In genomic region chr4:473575-474457, GRCh38 we compare ENCODE assay signal across 8 cellular contexts. TPM values are rescaled to one million over a fixed set of nuclear protein-coding genes. Genes with fewer than 3 reads are reported as not detected.
DNase-seq lines count a peak whose midpoint lies in the region; TF ChIP-seq lines count a peak whose summit lies in the region.

No MANE protein-coding gene starts in this region.

- WGBS in H9 (ENCODE audit: extremely low coverage, insufficient read length, low lambda C conversion rate): no CpG with 5 or more reads among the region's 55 CpGs

- TF ChIP-seq CTCF in H9 (conservative IDR thresholded peaks at IDR 0.05): no peak

- no peak overlapping the region for H4K8ac ChIP-seq in H9 (replicated peaks; ENCODE audit: insufficient read length, low read depth, low read length)

- DNase-seq in H9 (peak; percentile 97), M059J (ENCODE audit: low read depth) (peak; percentile 95), SK-MEL-5 (ENCODE audit: low read depth, low spot score) (peak; percentile 99), globus pallidus (ENCODE audit: low spot score) (peak; percentile 98), non-pigmented ciliary epithelial cell (ENCODE audit: low read depth) (peak; percentile 99), superior temporal gyrus (ENCODE audit: extremely low spot score) (peak; percentile 100)
- peak; percentile 96 for DNase-seq in activated naive CD4-positive, alpha-beta T cell treated with anti-CD3 and anti-CD28 coated beads, Interleukin-2, amount 10 ng/mL, durations not matched to agents 7 days and 5 days

- H3K79me2 ChIP-seq in H9 (ENCODE audit: insufficient read depth, low read length): peaks cover 18% of the 10 kb centered on the region; the same call in 1 of the 2 replicates

- H3T11ph ChIP-seq in H9 (ENCODE audit: low read length): no peak overlapping the region

- H4K5ac ChIP-seq in H9 (ENCODE audit: insufficient read length, low read depth, low read length): peak overlapping the region; percentile 99

- CTCF ChIA-PET in activated naive CD4-positive, alpha-beta T cell treated with anti-CD3 and anti-CD28 coated beads, Interleukin-2, amount 10 ng/mL, durations not matched to agents 7 days and 5 days (lab: Charles Lee): no interaction called here

- H3K23ac ChIP-seq in H9 (ENCODE audit: insufficient read length, low read depth, low read length): no peak overlapping the region

- H4K91ac ChIP-seq in H9 (ENCODE audit: insufficient read length, low read depth, low read length): no peak overlapping the region

- peaks cover 17 to 46% of the 10 kb centered on the region in 2 experiments for H3K9me3 Mint-ChIP-seq in H9
- H3K9me3 Mint-ChIP-seq in activated naive CD4-positive, alpha-beta T cell treated with anti-CD3 and anti-CD28 coated beads, Interleukin-2, amount 10 ng/mL, durations not matched to agents 7 days and 5 days: peaks cover 50% of the 10 kb centered on the region

- in situ Hi-C loops in SK-MEL-5 (cut with HindIII; ENCODE audit: low pct_unique_long_range_greater_than_20kb, low sequenced_read_pairs): no loop called here

- peak overlapping the region; percentile 99 for H3K14ac ChIP-seq in H9 (ENCODE audit: insufficient read depth, low read length)

- H2BK12ac ChIP-seq in H9 (ENCODE audit: insufficient read length, low read depth, low read length): no peak overlapping the region

- peaks cover 43 to 48% (median 44%) of the 10 kb centered on the region in 3 experiments for H3K36me3 Mint-ChIP-seq in H9 (ENCODE audit: insufficient read depth in 1 of 3, low read depth in 3 of 3)
- peaks cover 65% of the 10 kb centered on the region for H3K36me3 Mint-ChIP-seq in activated naive CD4-positive, alpha-beta T cell treated with anti-CD3 and anti-CD28 coated beads, Interleukin-2, amount 10 ng/mL, durations not matched to agents 7 days and 5 days

- H3K27me3 ChIP-seq in H9 (ENCODE audit: insufficient read depth, low read length): no peaks in the 10 kb centered on the region

- H3K27ac ChIP-seq in H9 (ENCODE audit: insufficient read length, low read depth, low read length): peak overlapping the region; percentile 67

- no peak overlapping the region; the same call in 1 of the 2 replicates for H3K4ac ChIP-seq in H9 (ENCODE audit: low read depth, low read length)

- H3K36me3 ChIP-seq in ES-I3 (ENCODE audit: insufficient read depth, low read length): peaks cover 13% of the 10 kb centered on the region; the same call in 1 of the 2 replicates

- peaks cover 12 to 15% of the 10 kb centered on the region in 2 experiments for H3K4me1 Mint-ChIP-seq in H9
- peaks cover 35% of the 10 kb centered on the region for H3K4me1 Mint-ChIP-seq in activated naive CD4-positive, alpha-beta T cell treated with anti-CD3 and anti-CD28 coated beads, Interleukin-2, amount 10 ng/mL, durations not matched to agents 7 days and 5 days

- peaks cover 6% of the 10 kb centered on the region for H3K23me2 ChIP-seq in H9 (ENCODE audit: insufficient read length, low read depth, low read length, poor library complexity, severe bottlenecking)

- H3K27me3 Mint-ChIP-seq in H9 (ENCODE audit: low read depth): no peaks in the 10 kb centered on the region
- no peaks in the 10 kb centered on the region for H3K27me3 Mint-ChIP-seq in activated naive CD4-positive, alpha-beta T cell treated with anti-CD3 and anti-CD28 coated beads, Interleukin-2, amount 10 ng/mL, durations not matched to agents 7 days and 5 days

- H2BK20ac ChIP-seq in H9 (ENCODE audit: low read depth, low read length, poor library complexity, severe bottlenecking): no peak overlapping the region

- no peak overlapping the region for H2BK120ac ChIP-seq in H9 (ENCODE audit: low read depth, low read length, poor library complexity, severe bottlenecking)

- H4K20me1 ChIP-seq in H9 (ENCODE audit: control insufficient read depth, insufficient read depth, insufficient read length): no peaks in the 10 kb centered on the region

- H3K4me3 Mint-ChIP-seq in H9: peak overlapping the region; percentile 93 to 99
- H3K4me3 Mint-ChIP-seq in activated naive CD4-positive, alpha-beta T cell treated with anti-CD3 and anti-CD28 coated beads, Interleukin-2, amount 10 ng/mL, durations not matched to agents 7 days and 5 days: peak overlapping the region; percentile 99

- H2BK15ac ChIP-seq in H9 (ENCODE audit: low read depth, low read length): no peak overlapping the region

- H3K9ac ChIP-seq in ES-I3 (ENCODE audit: low read depth, low read length) (peak overlapping the region; percentile 75), H9 (ENCODE audit: extremely low read depth, insufficient read length, low read length) (peak overlapping the region; percentile 100)

- peak overlapping the region; percentile 100 for H3K18ac ChIP-seq in H9 (ENCODE audit: insufficient read length, low read depth, low read length)

- H3K4me1 ChIP-seq in ES-I3 (ENCODE audit: insufficient read depth, low read length) (no peaks in the 10 kb centered on the region), H9 (ENCODE audit: insufficient read depth, low read length) (no peaks in the 10 kb centered on the region; the same call in 1 of the 2 replicates)

- H3K79me1 ChIP-seq in H9 (ENCODE audit: insufficient read depth, low read depth, low read length, poor library complexity, severe bottlenecking): no peaks in the 10 kb centered on the region

- H3K4me2 ChIP-seq in H9 (ENCODE audit: insufficient read depth, insufficient read length, low read length): peak overlapping the region; percentile 85

- no peak overlapping the region for H2AK5ac ChIP-seq in H9 (ENCODE audit: insufficient read length, low read length)

- H3K9me3 ChIP-seq in ES-I3 (ENCODE audit: control insufficient read depth, insufficient read depth, low read length): peaks cover 15% of the 10 kb centered on the region
- no peaks in the 10 kb centered on the region for H3K9me3 ChIP-seq in H9 (ENCODE audit: control insufficient read depth, low read depth, low read length)

- no peak overlapping the region for H3K56ac ChIP-seq in H9 (ENCODE audit: insufficient read length, low read depth, low read length)

- no peak overlapping the region for H2AFZ ChIP-seq in H9 (ENCODE audit: low read length)

- H2BK5ac ChIP-seq in H9 (ENCODE audit: insufficient read length, low read length): peak overlapping the region; percentile 81

- peak overlapping the region; percentile 99 to 100 (median 100) for H3K27ac Mint-ChIP-seq in H9
- peak overlapping the region; percentile 99 for H3K27ac Mint-ChIP-seq in activated naive CD4-positive, alpha-beta T cell treated with anti-CD3 and anti-CD28 coated beads, Interleukin-2, amount 10 ng/mL, durations not matched to agents 7 days and 5 days

RNA-seq across cellular contexts. Expression of gene ZNF721, which starts 25.1 kb away (rescaled TPM):
- total RNA-seq in H9 (2021): 95.8 and 97.8 TPM in 2 replicates
- total RNA-seq in M059J (2014; rRNA removed; shearing (Covaris generic)): 7.0 and 18.4 TPM in 2 replicates
- total RNA-seq in SK-MEL-5 (2014; rRNA removed; shearing (Covaris generic)): 18.1 and 22.9 TPM in 2 replicates
- 13.7 and 19.0 TPM in 2 replicates for polyA plus RNA-seq in SK-MEL-5 (2015; cell fraction: cytosol; rRNA removed)
- polyA plus RNA-seq in SK-MEL-5 (2015; cell fraction: nucleus; rRNA removed): 25.5 and 27.0 TPM in 2 replicates

RNA-seq across cellular contexts. Expression of gene PIGG, which starts 25.2 kb away (rescaled TPM):
- total RNA-seq in H9 (2021): 39.0 and 45.5 TPM in 2 replicates
- 31.4 and 38.2 TPM in 2 replicates for total RNA-seq in M059J (2014; rRNA removed; shearing (Covaris generic))
- 33.2 and 38.9 TPM in 2 replicates for total RNA-seq in SK-MEL-5 (2014; rRNA removed; shearing (Covaris generic))
- 29.0 and 31.6 TPM in 2 replicates for polyA plus RNA-seq in SK-MEL-5 (2015; cell fraction: cytosol; rRNA removed)
- polyA plus RNA-seq in SK-MEL-5 (2015; cell fraction: nucleus; rRNA removed): 105 and 114 TPM in 2 replicates

Comparison
In these comparisons a context has a peak if more than half of its experiments do, and no peak if none do; other contexts are left out.
1. Peak in every context shown above with its lines: DNase-seq and H3K27ac ChIP-seq.